Comparison of ENCODE assay signal across 15 cellular contexts in genomic region chr13:110812869-110813645, GRCh38.
DNase-seq lines count a peak whose midpoint lies in the region; ATAC-seq and TF ChIP-seq lines count a peak whose summit lies in the region.
"Had no signal": no experiment of that assay in that cellular context is flagged by ENCODE, and none has a peak within 500 bp of the region (broad histone marks: within the 10 kb centered on the region; RNA-seq: fewer than 3 reads in every experiment).

No MANE protein-coding gene starts in this region.

- peak overlapping the region; percentile 60 to 76 for H3K4me3 Mint-ChIP-seq in activated T-cell treated with anti-CD3 and anti-CD28 coated beads, Interleukin-2, amount 50 U/mL, for 72 hours
- no peak overlapping the region for H3K4me3 Mint-ChIP-seq in activated T-cell treated with anti-CD3 and anti-CD28 coated beads, Interleukin-2, amount 50 U/mL, for 24 hours
- no peak overlapping the region for H3K4me3 Mint-ChIP-seq in progenitor cell of endocrine pancreas (ENCODE audit: low read depth)
- H3K4me3 Mint-ChIP-seq: activated CD4-positive, alpha-beta T cell treated with anti-CD3 and anti-CD28 coated beads, Interleukin-2, amount 10 ng/mL, durations not matched to agents 24 days and 14 days; T-helper 1 cell treated with Interleukin-12 subunit alpha and Interleukin-12 subunit beta and Interleukin-4 antibody, amounts not matched to agents 30 μg/mL and 1 μg/mL, for 36 hours had no signal

- WGBS in stomach, 5 donors = 54 to 85% (median 59%) methylated on average over 70 to 84 of the region's 84 CpGs

- DNase-seq in activated T-cell treated with anti-CD3 and anti-CD28 coated beads, Interleukin-2, amount 50 U/mL, for 72 hours = no peak
- no peak for DNase-seq in activated T-cell treated with anti-CD3 and anti-CD28 coated beads, Interleukin-2, amount 50 U/mL, for 24 hours
- no peak for DNase-seq in brain microvascular endothelial cell
- peak; percentile 79 for DNase-seq in mesenteric fat pad (ENCODE audit: low spot score)
- no peak for DNase-seq in stomach
- DNase-seq in activated gamma-delta T cell treated with Interleukin-2 at 50 U/mL for 16 hours = no peak
- DNase-seq in progenitor cell of endocrine pancreas (ENCODE audit: low spot score, unreplicated experiment) = no peak
- DNase-seq: activated CD4-positive, alpha-beta T cell treated with anti-CD3 and anti-CD28 coated beads, Interleukin-2, amount 10 ng/mL, durations not matched to agents 24 days and 14 days; GDM1; NCI-H2029; NCI-H748 treated with DMSO at 0.1 percent for 48 hours; stimulated activated CD4-positive, alpha-beta T cell treated with anti-CD3 and anti-CD28 coated beads, Interleukin-2, amount 100 ng/mL, for 24 hours had no signal

- peak in 1 of 2 donors; percentile 24 for ATAC-seq in activated T-cell treated with anti-CD3 and anti-CD28 coated beads, Interleukin-2, amount 50 U/mL, for 72 hours (replicated peaks in 1 of 2)
- no peak for ATAC-seq in SK-N-SH treated with all-trans-retinoic acid at 6 μM for 48 hours
- ATAC-seq: A549 had no signal

- peaks cover 45% of the 10 kb centered on the region for H3K27me3 Mint-ChIP-seq in activated T-cell treated with anti-CD3 and anti-CD28 coated beads, Interleukin-2, amount 50 U/mL, for 72 hours (ENCODE audit: low read depth)
- peaks cover 42% of the 10 kb centered on the region for H3K27me3 Mint-ChIP-seq in activated T-cell treated with anti-CD3 and anti-CD28 coated beads, Interleukin-2, amount 50 U/mL, for 24 hours
- peaks cover 21% of the 10 kb centered on the region for H3K27me3 Mint-ChIP-seq in progenitor cell of endocrine pancreas

- H3K27me3 ChIP-seq in brain microvascular endothelial cell (replicated peaks) = no peaks in the 10 kb centered on the region
- peaks cover 0 to 46% (median 17%) of the 10 kb centered on the region in 3 donors for H3K27me3 ChIP-seq in stomach

- H3K4me3 ChIP-seq in brain microvascular endothelial cell (ENCODE audit: low read depth, low read length) (peak overlapping the region; percentile 40), stomach (peak overlapping the region; percentile 9 to 31 (median 24))
- H3K4me3 ChIP-seq: A549 had no signal

- intact Hi-C loops in stomach (cut with DNase I; ENCODE audit: low total_unique reads) = loop anchor here (10.0 kb wide), 2 partner anchors 88 to 218 kb away; no protein-coding TSS in a partner anchor

- peaks cover 0 to 19% (median 14%) of the 10 kb centered on the region in 4 donors for H3K4me1 ChIP-seq in stomach
- H3K4me1 ChIP-seq: A549 had no signal

- in situ Hi-C loops in brain microvascular endothelial cell (cut with HindIII; ENCODE audit: low pct_ligation_motif_present, low sequenced_read_pairs) = no loop called here

- H3K9me3 Mint-ChIP-seq in activated T-cell treated with anti-CD3 and anti-CD28 coated beads, Interleukin-2, amount 50 U/mL, for 72 hours = no peaks in the 10 kb centered on the region
- no peaks in the 10 kb centered on the region for H3K9me3 Mint-ChIP-seq in activated T-cell treated with anti-CD3 and anti-CD28 coated beads, Interleukin-2, amount 50 U/mL, for 24 hours
- H3K9me3 Mint-ChIP-seq in progenitor cell of endocrine pancreas (ENCODE audit: low read depth) = no peaks in the 10 kb centered on the region
- H3K9me3 Mint-ChIP-seq: activated CD4-positive, alpha-beta T cell treated with anti-CD3 and anti-CD28 coated beads, Interleukin-2, amount 10 ng/mL, durations not matched to agents 24 days and 14 days; T-helper 1 cell treated with Interleukin-12 subunit alpha and Interleukin-12 subunit beta and Interleukin-4 antibody, amounts not matched to agents 30 μg/mL and 1 μg/mL, for 36 hours had no signal

- H3K9me3 ChIP-seq in stomach = no peaks in the 10 kb centered on the region
- H3K9me3 ChIP-seq: A549 had no signal

- TF ChIP-seq EP300 in stomach (IDR thresholded peaks at IDR 0.05) = no peak

- H3K27ac Mint-ChIP-seq in activated T-cell treated with anti-CD3 and anti-CD28 coated beads, Interleukin-2, amount 50 U/mL, for 72 hours = no peak overlapping the region
- no peak overlapping the region for H3K27ac Mint-ChIP-seq in activated T-cell treated with anti-CD3 and anti-CD28 coated beads, Interleukin-2, amount 50 U/mL, for 24 hours
- no peak overlapping the region for H3K27ac Mint-ChIP-seq in progenitor cell of endocrine pancreas
- H3K27ac Mint-ChIP-seq: activated CD4-positive, alpha-beta T cell treated with anti-CD3 and anti-CD28 coated beads, Interleukin-2, amount 10 ng/mL, durations not matched to agents 24 days and 14 days; T-helper 1 cell treated with Interleukin-12 subunit alpha and Interleukin-12 subunit beta and Interleukin-4 antibody, amounts not matched to agents 30 μg/mL and 1 μg/mL, for 36 hours had no signal

- no peaks in the 10 kb centered on the region for H3K36me3 Mint-ChIP-seq in activated T-cell treated with anti-CD3 and anti-CD28 coated beads, Interleukin-2, amount 50 U/mL, for 72 hours (ENCODE audit: insufficient read depth in 2 of 2)
- no peaks in the 10 kb centered on the region for H3K36me3 Mint-ChIP-seq in activated T-cell treated with anti-CD3 and anti-CD28 coated beads, Interleukin-2, amount 50 U/mL, for 24 hours (ENCODE audit: low read depth)
- no peaks in the 10 kb centered on the region for H3K36me3 Mint-ChIP-seq in progenitor cell of endocrine pancreas (ENCODE audit: insufficient read depth)

- TF ChIP-seq CTCF in brain microvascular endothelial cell (IDR thresholded peaks at IDR 0.05; ENCODE audit: low read depth, low read length, missing control alignments) = no peak
- no peak for TF ChIP-seq CTCF in stomach (IDR thresholded peaks at IDR 0.05)
- TF ChIP-seq CTCF in progenitor cell of endocrine pancreas (IDR thresholded peaks at IDR 0.05; ENCODE audit: unreplicated experiment) = no peak

- H3K36me3 ChIP-seq in brain microvascular endothelial cell (replicated peaks) (no peaks in the 10 kb centered on the region), stomach (no peaks in the 10 kb centered on the region)

- no peak for TF ChIP-seq POLR2A in stomach (IDR thresholded peaks at IDR 0.05)

- no peak overlapping the region for H3K27ac ChIP-seq in brain microvascular endothelial cell
- no peak overlapping the region for H3K27ac ChIP-seq in stomach
- H3K27ac ChIP-seq: A549 had no signal

- H3K4me1 Mint-ChIP-seq in activated T-cell treated with anti-CD3 and anti-CD28 coated beads, Interleukin-2, amount 50 U/mL, for 72 hours (ENCODE audit: low read depth) = peaks cover 21% of the 10 kb centered on the region
- H3K4me1 Mint-ChIP-seq in activated T-cell treated with anti-CD3 and anti-CD28 coated beads, Interleukin-2, amount 50 U/mL, for 24 hours (ENCODE audit: low read depth) = peaks cover 10% of the 10 kb centered on the region
- peaks cover 2% of the 10 kb centered on the region for H3K4me1 Mint-ChIP-seq in progenitor cell of endocrine pancreas (ENCODE audit: low read depth)
- H3K4me1 Mint-ChIP-seq: activated CD4-positive, alpha-beta T cell treated with anti-CD3 and anti-CD28 coated beads, Interleukin-2, amount 10 ng/mL, durations not matched to agents 24 days and 14 days had no signal

TF ChIP-seq in SK-N-SH treated with all-trans-retinoic acid at 6 μM for 48 hours, 23 proteins besides CTCF, POLR2A, EP300 and RAD21:
- no peak for TF ChIP-seq ZNF70 (CRISPR knock-in tag; IDR thresholded peaks at IDR 0.05)
- TF ChIP-seq ZFP30 (CRISPR knock-in tag; IDR thresholded peaks at IDR 0.05) = no peak
- TF ChIP-seq TOX (CRISPR knock-in tag; IDR thresholded peaks at IDR 0.05; ENCODE audit: borderline replicate concordance) = no peak

Comparison
In these comparisons a context has a peak if more than half of its experiments do, and no peak if none do; other contexts are left out.
1. H3K4me3 Mint-ChIP-seq: peak in activated T-cell treated with anti-CD3 and anti-CD28 coated beads, Interleukin-2, amount 50 U/mL, for 72 hours (2 of 2); none in activated T-cell treated with anti-CD3 and anti-CD28 coated beads, Interleukin-2, amount 50 U/mL, for 24 hours (single experiment) and progenitor cell of endocrine pancreas (single experiment).